ENCODE assay signal across 26 cellular contexts in the genomic region with DNA sequence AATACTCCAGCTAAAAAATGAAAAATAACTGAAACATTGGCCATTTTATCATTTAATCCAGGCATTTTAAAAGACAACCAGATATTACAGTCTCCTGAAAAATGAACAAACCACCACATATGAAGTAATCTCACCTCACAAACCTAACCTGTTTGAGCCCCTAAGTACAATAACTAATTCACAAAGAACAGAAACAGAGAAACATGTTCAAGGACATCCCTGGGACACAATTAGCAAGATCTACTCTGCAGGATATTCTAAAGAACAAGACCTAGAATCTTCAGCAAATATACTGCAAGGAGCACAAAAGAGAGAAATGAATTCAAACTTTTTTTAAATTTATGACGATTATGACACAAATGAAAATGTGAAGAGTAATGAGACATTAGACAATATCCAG. TPM values are rescaled to one million over a fixed set of nuclear protein-coding genes. Genes with fewer than 3 reads are reported as not detected.
A peak's percentile ranks its signal among the peaks of the same experiment; 100 is the strongest.
DNase-seq lines count a peak whose midpoint lies in the region; ATAC-seq, FAIRE-seq and TF ChIP-seq lines count a peak whose summit lies in the region.
"Had no signal": no experiment of that assay in that cellular context is flagged by ENCODE, and none has a peak within 500 bp of the region (broad histone marks: within the 10 kb centered on the region; RNA-seq: fewer than 3 reads in every experiment).

No MANE protein-coding gene starts in this region.

- no peaks in the 10 kb centered on the region for H3K9me3 Mint-ChIP-seq in stimulated activated naive CD8-positive, alpha-beta T cell treated with anti-CD3 and anti-CD28 coated beads, Interleukin-15, Interleukin-2, amounts not matched to agents 100 ng/mL and 50 ng/mL, for 24 hours
- no peaks in the 10 kb centered on the region for H3K9me3 Mint-ChIP-seq in stimulated activated naive CD8-positive, alpha-beta T cell treated with anti-CD3 and anti-CD28 coated beads, Interleukin-15, amount 100 ng/mL, for 72 hours
- H3K9me3 Mint-ChIP-seq: activated CD4-positive, alpha-beta T cell treated with anti-CD3 and anti-CD28 coated beads, Interleukin-2, amount 10 ng/mL, durations not matched to agents 24 days and 14 days; effector memory CD8-positive, alpha-beta T cell; naive thymus-derived CD8-positive, alpha-beta T cell; T-helper 1 cell treated with Interleukin-12 subunit alpha and Interleukin-12 subunit beta and Interleukin-4 antibody, amounts not matched to agents 30 μg/mL and 1 μg/mL, for 36 hours had no signal

- H3K36me3 Mint-ChIP-seq in stimulated activated naive CD8-positive, alpha-beta T cell treated with anti-CD3 and anti-CD28 coated beads, Interleukin-15, Interleukin-2, amounts not matched to agents 100 ng/mL and 50 ng/mL, for 24 hours (ENCODE audit: low read depth) = no peaks in the 10 kb centered on the region
- H3K36me3 Mint-ChIP-seq in T-helper 17 cell (ENCODE audit: low read depth) = no peaks in the 10 kb centered on the region

- no peak for ATAC-seq in stimulated activated naive CD8-positive, alpha-beta T cell treated with anti-CD3 and anti-CD28 coated beads, Interleukin-15, amount 100 ng/mL, for 72 hours
- no peak for ATAC-seq in T-helper 17 cell
- ATAC-seq: effector memory CD8-positive, alpha-beta T cell; esophagus mucosa; naive thymus-derived CD8-positive, alpha-beta T cell had no signal

- H3K4me3 Mint-ChIP-seq in stimulated activated naive CD8-positive, alpha-beta T cell treated with anti-CD3 and anti-CD28 coated beads, Interleukin-15, Interleukin-2, amounts not matched to agents 100 ng/mL and 50 ng/mL, for 24 hours = no peak overlapping the region
- H3K4me3 Mint-ChIP-seq in stimulated activated naive CD8-positive, alpha-beta T cell treated with anti-CD3 and anti-CD28 coated beads, Interleukin-15, amount 100 ng/mL, for 72 hours = no peak overlapping the region
- H3K4me3 Mint-ChIP-seq in T-helper 17 cell = peak overlapping the region; percentile 19
- H3K4me3 Mint-ChIP-seq: activated CD4-positive, alpha-beta T cell treated with anti-CD3 and anti-CD28 coated beads, Interleukin-2, amount 10 ng/mL, durations not matched to agents 24 days and 14 days; effector memory CD8-positive, alpha-beta T cell; T-helper 1 cell treated with Interleukin-12 subunit alpha and Interleukin-12 subunit beta and Interleukin-4 antibody, amounts not matched to agents 30 μg/mL and 1 μg/mL, for 36 hours had no signal

- dilution Hi-C loops in keratinocyte (cut with MboI; ENCODE audit: extremely low pct_ligation_motif_present, low sequenced_read_pairs) = loop anchor here (25.0 kb wide), 1 partner anchor 98 kb away; no protein-coding TSS in a partner anchor

- peaks cover 10% of the 10 kb centered on the region for H4K20me1 ChIP-seq in keratinocyte (ENCODE audit: control insufficient read depth, extremely low read depth, insufficient read depth, low read length)

- no peak overlapping the region for H3K9ac ChIP-seq in keratinocyte (ENCODE audit: control insufficient read depth, extremely low read depth, insufficient read depth, low read length)

- no peaks in the 10 kb centered on the region for H3K36me3 ChIP-seq in keratinocyte (ENCODE audit: control insufficient read depth in 2 of 2, extremely low read depth in 1 of 2, insufficient read depth in 2 of 2, low read length in 2 of 2)
- H3K36me3 ChIP-seq: adrenal gland, colonic mucosa, SJCRH30 had no signal

- peak overlapping the region; percentile 96 for H3K4me2 ChIP-seq in keratinocyte (ENCODE audit: control insufficient read depth, extremely low read depth, insufficient read depth, low read depth, low read length)
- H3K4me2 ChIP-seq: hepatocyte had no signal

- FAIRE-seq in keratinocyte (lab: Jason Lieb, UNC) = no peak

- H3K4me3 ChIP-seq in keratinocyte (ENCODE audit: control insufficient read depth in 2 of 3, extremely low read depth in 1 of 3, insufficient read depth in 2 of 3, low read depth in 1 of 3, low read length in 3 of 3) = no peak overlapping the region
- H3K4me3 ChIP-seq: adrenal gland, colonic mucosa, hepatocyte, SJCRH30 had no signal

- H3K27me3 ChIP-seq in keratinocyte (ENCODE audit: control insufficient read depth, extremely low read depth, insufficient read depth, low read length) = no peaks in the 10 kb centered on the region
- H3K27me3 ChIP-seq: adrenal gland, colonic mucosa, hepatocyte, SJCRH30 had no signal

- peaks cover 91% of the 10 kb centered on the region for H3K79me2 ChIP-seq in keratinocyte (ENCODE audit: control insufficient read depth, insufficient read depth, low read length)

- H3K27ac ChIP-seq in keratinocyte (ENCODE audit: control insufficient read depth, insufficient read depth, low read length) = peak overlapping the region; percentile 58
- H3K27ac ChIP-seq: colonic mucosa, SJCRH30 had no signal

- peaks cover 55% of the 10 kb centered on the region for H3K4me1 ChIP-seq in keratinocyte (ENCODE audit: control insufficient read depth, extremely low read depth, insufficient read depth, low read length)
- H3K4me1 ChIP-seq: SJCRH30 had no signal

- H2AFZ ChIP-seq in keratinocyte (ENCODE audit: control insufficient read depth, low read length) = no peak overlapping the region
- H2AFZ ChIP-seq: hepatocyte had no signal

- peak overlapping the region; percentile 12 for H3K27ac Mint-ChIP-seq in stimulated activated naive CD8-positive, alpha-beta T cell treated with anti-CD3 and anti-CD28 coated beads, Interleukin-15, Interleukin-2, amounts not matched to agents 100 ng/mL and 50 ng/mL, for 24 hours
- no peak overlapping the region for H3K27ac Mint-ChIP-seq in stimulated activated naive CD8-positive, alpha-beta T cell treated with anti-CD3 and anti-CD28 coated beads, Interleukin-15, amount 100 ng/mL, for 72 hours
- H3K27ac Mint-ChIP-seq in T-helper 17 cell = no peak overlapping the region
- H3K27ac Mint-ChIP-seq: activated CD4-positive, alpha-beta T cell treated with anti-CD3 and anti-CD28 coated beads, Interleukin-2, amount 10 ng/mL, durations not matched to agents 24 days and 14 days; effector memory CD8-positive, alpha-beta T cell; T-helper 1 cell treated with Interleukin-12 subunit alpha and Interleukin-12 subunit beta and Interleukin-4 antibody, amounts not matched to agents 30 μg/mL and 1 μg/mL, for 36 hours had no signal

- TF ChIP-seq CTCF in keratinocyte (optimal IDR thresholded peaks at IDR 0.05 in 1 of 3, IDR thresholded peaks at IDR 0.05 in 1 of 3, conservative IDR thresholded peaks at IDR 0.05 in 1 of 3; ENCODE audit: extremely low read depth in 1 of 3, insufficient read depth in 2 of 3, low read length in 3 of 3) = no peak

- H3K9me3 ChIP-seq in T-helper 17 cell (ENCODE audit: control insufficient read depth, low read length, poor library complexity, severe bottlenecking) (no peaks in the 10 kb centered on the region), keratinocyte (ENCODE audit: control insufficient read depth, low read depth, low read length) (no peaks in the 10 kb centered on the region)
- H3K9me3 ChIP-seq: adrenal gland, colonic mucosa, SJCRH30 had no signal

- no peaks in the 10 kb centered on the region for H3K27me3 Mint-ChIP-seq in stimulated activated naive CD8-positive, alpha-beta T cell treated with anti-CD3 and anti-CD28 coated beads, Interleukin-15, Interleukin-2, amounts not matched to agents 100 ng/mL and 50 ng/mL, for 24 hours
- no peaks in the 10 kb centered on the region for H3K27me3 Mint-ChIP-seq in stimulated activated naive CD8-positive, alpha-beta T cell treated with anti-CD3 and anti-CD28 coated beads, Interleukin-15, amount 100 ng/mL, for 72 hours
- no peaks in the 10 kb centered on the region for H3K27me3 Mint-ChIP-seq in T-helper 17 cell
- H3K27me3 Mint-ChIP-seq: activated CD4-positive, alpha-beta T cell treated with anti-CD3 and anti-CD28 coated beads, Interleukin-2, amount 10 ng/mL, durations not matched to agents 24 days and 14 days; effector memory CD8-positive, alpha-beta T cell; naive thymus-derived CD8-positive, alpha-beta T cell had no signal

- no peak for DNase-seq in stimulated activated naive CD8-positive, alpha-beta T cell treated with anti-CD3 and anti-CD28 coated beads, Interleukin-15, amount 100 ng/mL, for 72 hours
- no peak for DNase-seq in T-helper 17 cell
- no peak for DNase-seq in keratinocyte (ENCODE audit: low read depth, low spot score)
- no peak for DNase-seq in NCI-H187 (lab: John Stamatoyannopoulos, UW)
- DNase-seq in SKM-1 treated with dmso at 0.1 percent for 144 hours (lab: John Stamatoyannopoulos, UW; ENCODE audit: unreplicated experiment) = no peak
- no peak for DNase-seq in UCSD-AML1 (lab: John Stamatoyannopoulos, UW; ENCODE audit: unreplicated experiment)
- DNase-seq: activated CD4-positive, alpha-beta T cell treated with anti-CD3 and anti-CD28 coated beads, Interleukin-2, amount 10 ng/mL, durations not matched to agents 24 days and 14 days; activated effector memory CD4-positive, alpha-beta T cell treated with Interleukin-2 at 50 U/mL for 16 hours; adrenal gland; colonic mucosa; DMS 273 treated with DMSO at 0.1 percent for 48 hours; effector memory CD8-positive, alpha-beta T cell; foreskin melanocyte; KBM-7; naive thymus-derived CD8-positive, alpha-beta T cell; NCI-H1436; NCI-H510A treated with DMSO at 0.1 percent for 48 hours; NK-92 treated with Interleukin-12 subunit alpha and Interleukin-12 subunit beta, amount 100 ng/mL, for 24 hours; retina; SJCRH30; stimulated activated CD4-positive, alpha-beta T cell treated with anti-CD3 and anti-CD28 coated beads, Interleukin-4, amount 100 ng/mL, for 1 hour; stimulated activated naive CD4-positive, alpha-beta T cell treated with Interleukin-2 at 50 U/mL for 16 hours had no signal

- H3K9me1 ChIP-seq in keratinocyte (ENCODE audit: control insufficient read depth, extremely low read depth, insufficient read depth, low read length) = peaks cover 4% of the 10 kb centered on the region

- H3K4me1 Mint-ChIP-seq in stimulated activated naive CD8-positive, alpha-beta T cell treated with anti-CD3 and anti-CD28 coated beads, Interleukin-15, Interleukin-2, amounts not matched to agents 100 ng/mL and 50 ng/mL, for 24 hours (ENCODE audit: low read depth) = peaks cover 71% of the 10 kb centered on the region
- peaks cover 74% of the 10 kb centered on the region for H3K4me1 Mint-ChIP-seq in stimulated activated naive CD8-positive, alpha-beta T cell treated with anti-CD3 and anti-CD28 coated beads, Interleukin-15, amount 100 ng/mL, for 72 hours
- peaks cover 51% of the 10 kb centered on the region for H3K4me1 Mint-ChIP-seq in T-helper 17 cell

RNA-seq across cellular contexts. Expression of gene ANKFY1, which starts 50.8 kb away (rescaled TPM):
- total RNA-seq in T-helper 17 cell = 10 to 100 TPM; 51.2 to 54.0 TPM
- 17.4 to 34.6 TPM (median 27.0 TPM) in 3 replicates for polyA plus RNA-seq in keratinocyte
- polyA plus RNA-seq in keratinocyte (2011; ENCODE audit: low read depth) = 8.9 TPM
- 20.6 and 23.3 TPM in 2 replicates for polyA plus RNA-seq in keratinocyte (2011; cell fraction: cytosol; rRNA removed)
- polyA plus RNA-seq in keratinocyte (2011; cell fraction: nucleus; rRNA removed) = 74.6 and 76.5 TPM in 2 replicates
- polyA plus RNA-seq in keratinocyte (2012; ENCODE audit: low replicate concordance) = 13.9 and 25.2 TPM in 2 replicates
- 56.7 to 130 TPM (median 69.2 TPM) in 3 replicates for polyA minus RNA-seq in keratinocyte
- polyA minus RNA-seq in keratinocyte (2011; cell fraction: cytosol; rRNA and poly(A)+ RNA removed) = 29.9 TPM
- 54.7 and 97.6 TPM in 2 replicates for polyA minus RNA-seq in keratinocyte (2011; cell fraction: nucleus; rRNA and poly(A)+ RNA removed)

RNA-seq across cellular contexts. Expression of gene UBE2G1, which starts 51.9 kb away (rescaled TPM):
- 10 to 100 TPM; 64.6 to 72.7 TPM for total RNA-seq in T-helper 17 cell
- polyA plus RNA-seq in keratinocyte = 52.1 to 86.2 TPM (median 60.1 TPM) in 3 replicates
- polyA plus RNA-seq in keratinocyte (2011; ENCODE audit: low read depth) = 36.2 TPM
- polyA plus RNA-seq in keratinocyte (2011; cell fraction: cytosol; rRNA removed) = 53.0 and 109 TPM in 2 replicates
- 56.5 and 67.3 TPM in 2 replicates for polyA plus RNA-seq in keratinocyte (2011; cell fraction: nucleus; rRNA removed)
- polyA plus RNA-seq in keratinocyte (2012; ENCODE audit: low replicate concordance) = 63.6 and 74.0 TPM in 2 replicates
- polyA minus RNA-seq in keratinocyte = 19.1 to 49.6 TPM (median 30.4 TPM) in 3 replicates
- polyA minus RNA-seq in keratinocyte (2011; cell fraction: cytosol; rRNA and poly(A)+ RNA removed) = 77.9 TPM
- polyA minus RNA-seq in keratinocyte (2011; cell fraction: nucleus; rRNA and poly(A)+ RNA removed) = 51.2 and 60.7 TPM in 2 replicates
